In genomic region chr3:100708644-100708988, GRCh38 we compare ENCODE assay signal across 8 cellular contexts. TPM values are rescaled to one million over a fixed set of nuclear protein-coding genes. Genes with fewer than 3 reads are reported as not detected.
DNase-seq lines count a peak whose midpoint lies in the region; ATAC-seq and TF ChIP-seq lines count a peak whose summit lies in the region.

No MANE protein-coding gene starts in this region.

- H3K9me3 ChIP-seq in Panc1 (ENCODE audit: control insufficient read depth, insufficient read depth, low read depth, low read length) (peaks cover 8% of the 10 kb centered on the region; the same call in 1 of the 2 replicates), parathyroid adenoma (ENCODE audit: control insufficient read depth, low read length) (no peaks in the 10 kb centered on the region)

- POLR2A ChIA-PET in Panc1 (lab: Charles Lee): interaction anchor here (0.6 to 0.7 kb wide), 3 partner anchors 27 to 76 kb away, joined by 3 to 8 read pairs (median 5); no protein-coding TSS in a partner anchor

- CTCF ChIA-PET in Calu3 (lab: Charles Lee) (interaction anchor here (0.7 to 2.5 kb wide), 3 partner anchors 92 to 313 kb away, joined by 3 to 13 read pairs (median 3); no protein-coding TSS in a partner anchor), Panc1 (lab: Charles Lee) (interaction anchor here (0.8 to 1.0 kb wide), 2 partner anchors 246 to 640 kb away, joined by 3 read pairs; no protein-coding TSS in a partner anchor)

- peak overlapping the region; percentile 89 for H3K4me2 ChIP-seq in parathyroid adenoma (ENCODE audit: low read length)

- H3K36me3 ChIP-seq in Panc1 (ENCODE audit: control insufficient read depth, insufficient read depth, low read length) (peaks cover 10% of the 10 kb centered on the region), parathyroid adenoma (ENCODE audit: control insufficient read depth, insufficient read depth, low read length) (no peaks in the 10 kb centered on the region)

- peak; percentile 2 for ATAC-seq in Panc1
- no peak for ATAC-seq in left lobe of liver

- TF ChIP-seq CTCF in Calu3 (IDR thresholded peaks at IDR 0.05; ENCODE audit: unreplicated experiment): no peak
- TF ChIP-seq CTCF in Panc1 (IDR thresholded peaks at IDR 0.05): no peak
- TF ChIP-seq CTCF in epithelial cell of esophagus (IDR thresholded peaks at IDR 0.05; ENCODE audit: insufficient read depth, low read depth, low read length, missing control alignments): no peak
- TF ChIP-seq CTCF in parathyroid adenoma (IDR thresholded peaks at IDR 0.05): no peak

- TSS peak; percentile 98 for BruUV-seq in Calu3 (replicated peaks; lab: Mats Ljungman, UMichigan)
- BruUV-seq in Panc1 (replicated peaks; lab: Mats Ljungman, UMichigan): TSS peak; percentile 100

- H3K27ac ChIP-seq in Panc1 (ENCODE audit: low read length) (peak overlapping the region; percentile 99), parathyroid adenoma (peak overlapping the region; percentile 90)

- H3K9ac ChIP-seq in parathyroid adenoma: no peak overlapping the region

- peak overlapping the region; percentile 94 for H3K27ac Mint-ChIP-seq in Calu3 (ENCODE audit: unreplicated experiment)

- H3K4me1 ChIP-seq in Panc1 (ENCODE audit: control insufficient read depth, insufficient read depth, low read length) (peaks cover 20% of the 10 kb centered on the region; the same call in 1 of the 2 replicates), parathyroid adenoma (peaks cover 5% of the 10 kb centered on the region)

- H3K27me3 Mint-ChIP-seq in Calu3 (ENCODE audit: unreplicated experiment): no peaks in the 10 kb centered on the region

- H2AFZ ChIP-seq in parathyroid adenoma: peak overlapping the region; percentile 89

- peaks cover 52% of the 10 kb centered on the region for H3K36me3 Mint-ChIP-seq in Calu3 (ENCODE audit: insufficient read depth, unreplicated experiment)

- H3K27me3 ChIP-seq in Panc1 (ENCODE audit: control insufficient read depth, insufficient read depth, low read length) (no peaks in the 10 kb centered on the region; the same call in 1 of the 2 replicates), parathyroid adenoma (ENCODE audit: control insufficient read depth, insufficient read depth, low read length) (no peaks in the 10 kb centered on the region)

- peaks cover 41% of the 10 kb centered on the region for H3K4me1 Mint-ChIP-seq in Calu3 (ENCODE audit: low read depth, unreplicated experiment)

- intact Hi-C loops in Calu3 (cut with micrococcal nuclease; ENCODE audit: unreplicated experiment): no loop called here
- intact Hi-C loops in Panc1 (cut with micrococcal nuclease; ENCODE audit: unreplicated experiment): no loop called here

- H3K4me3 ChIP-seq in Panc1 (ENCODE audit: low read depth in 2 of 2, low read length in 2 of 2) (peak overlapping the region; percentile 91 to 96), epithelial cell of esophagus (ENCODE audit: low read length) (peak overlapping the region; percentile 79), parathyroid adenoma (ENCODE audit: low read depth, low read length) (peak overlapping the region; percentile 73)

- in situ Hi-C loops in Panc1 (cut with HindIII; ENCODE audit: low pct_unique_long_range_greater_than_20kb, low sequenced_read_pairs): no loop called here

- no peaks in the 10 kb centered on the region for H3K9me3 Mint-ChIP-seq in Calu3 (ENCODE audit: low read depth, unreplicated experiment)

- DNase-seq in Calu3 (no peak), Panc1 (ENCODE audit: low read depth, low spot score) (no peak), epithelial cell of esophagus (ENCODE audit: low read depth) (peak; percentile 74), amniotic stem cell (lab: John Stamatoyannopoulos, UW) (no peak), iPS-NIHi11 (ENCODE audit: low spot score) (no peak), NCI-H1694 treated with DMSO at 0.1 percent for 48 hours (lab: John Stamatoyannopoulos, UW) (no peak), left lobe of liver (ENCODE audit: low spot score) (no peak)

- H3K4me3 Mint-ChIP-seq in Calu3 (ENCODE audit: low read depth, unreplicated experiment): peak overlapping the region; percentile 80

- H3K79me2 ChIP-seq in parathyroid adenoma: peaks cover 27% of the 10 kb centered on the region

RNA-seq across cellular contexts. Expression of gene TFG, which starts 0.7 kb away (rescaled TPM):
- 139 and 143 TPM in 2 replicates for total RNA-seq in Calu3 (2022)
- total RNA-seq in Panc1 (2021; ENCODE audit: unreplicated experiment): 159 TPM
- polyA plus RNA-seq in Panc1 (2012; ENCODE audit: insufficient read length): 158 TPM
- 50.2 TPM for total RNA-seq in left lobe of liver
